Comparison of ENCODE assay signal across 26 cellular contexts in genomic region chr7:101666751-101667150, GRCh38. TPM values are rescaled to one million over a fixed set of nuclear protein-coding genes. Genes with fewer than 3 reads are reported as not detected.
DNase-seq lines count a peak whose midpoint lies in the region; ATAC-seq and TF ChIP-seq lines count a peak whose summit lies in the region.
"Had no signal": no experiment of that assay in that cellular context is flagged by ENCODE, and none has a peak within 500 bp of the region (broad histone marks: within the 10 kb centered on the region; RNA-seq: fewer than 3 reads in every experiment).

No MANE protein-coding gene starts in this region.

- H3K27me3 Mint-ChIP-seq in nephron progenitor cell (ENCODE audit: low read depth, poor library complexity) = peaks cover 17% of the 10 kb centered on the region

- peaks cover 6% of the 10 kb centered on the region for H3K36me3 Mint-ChIP-seq in nephron progenitor cell (ENCODE audit: low read depth)
- H3K36me3 Mint-ChIP-seq: CD14-positive monocyte had no signal

- no peak for ATAC-seq in HG03565 (IDR thresholded peaks at IDR 0.05; ENCODE audit: unreplicated experiment)
- ATAC-seq: PC-3, Right ventricle myocardium inferior had no signal

- no peak overlapping the region for H3K4me3 ChIP-seq in fibroblast of mammary gland (ENCODE audit: control insufficient read depth, low read depth, low read length)
- H3K4me3 ChIP-seq: MG63, SJSA1 had no signal

- peaks cover 26% of the 10 kb centered on the region for H3K9me3 Mint-ChIP-seq in nephron progenitor cell
- H3K9me3 Mint-ChIP-seq: HFFc6 had no signal

- no peak for TF ChIP-seq CTCF in fibroblast of mammary gland (conservative IDR thresholded peaks at IDR 0.05; ENCODE audit: control insufficient read depth, insufficient read depth, low read depth, low read length)
- TF ChIP-seq CTCF in nephron progenitor cell (IDR thresholded peaks at IDR 0.05) = no peak

- DNase-seq in AG20443 (ENCODE audit: low spot score) (peak; percentile 65), RPMI7951 (ENCODE audit: low read depth) (peak; percentile 27), fibroblast of mammary gland (ENCODE audit: low read depth) (peak; percentile 8), nephron progenitor cell (no peak), hepatic stellate cell (ENCODE audit: low spot score) (no peak), SIG-M5 (lab: John Stamatoyannopoulos, UW) (no peak)
- no peak for DNase-seq in activated CD4-positive, CD25-positive, alpha-beta regulatory T cell (lab: John Stamatoyannopoulos, UW)
- DNase-seq: Calu3, DMS153, DND-41, H9, HFFc6, KG1, MG63, NCI-H1105 treated with DMSO at 0.1 percent for 48 hours, NCI-H146, NCI-H2029, NCI-H446, NCI-H524 treated with DMSO at 0.1 percent for 48 hours, NCI-H774, PC-3 had no signal

- peak overlapping the region; percentile 69 for H3K27ac Mint-ChIP-seq in nephron progenitor cell
- H3K27ac Mint-ChIP-seq: B cell, CD14-positive monocyte, HFFc6 had no signal

- no peak overlapping the region for H3K4me3 Mint-ChIP-seq in nephron progenitor cell
- H3K4me3 Mint-ChIP-seq: B cell, CD14-positive monocyte, H9, HFFc6 had no signal

- peaks cover 22% of the 10 kb centered on the region for H3K4me1 Mint-ChIP-seq in nephron progenitor cell
- H3K4me1 Mint-ChIP-seq: B cell had no signal

RNA-seq across cellular contexts. Expression of gene MYL10, which starts 37.7 kb away (rescaled TPM):
- total RNA-seq in RPMI7951 (2014; rRNA removed; shearing (Covaris generic)) = 0.20 TPM in 1 of 2 replicates, not detected in the other
- total RNA-seq: B cell, Calu3, HFFc6, Right ventricle myocardium inferior, SJSA1 had no signal

Comparison
In these comparisons a context has a peak if more than half of its experiments do, and no peak if none do; other contexts are left out.
1. DNase-seq: peak in AG20443 (single experiment), RPMI7951 (single experiment) and fibroblast of mammary gland (single experiment); none in nephron progenitor cell (single experiment), activated CD4-positive, CD25-positive, alpha-beta regulatory T cell (0 of 4), hepatic stellate cell (single experiment) and SIG-M5 (single experiment).